Comparison of ENCODE assay signal across 9 cellular contexts in genomic region chr3:141308588-141309218, GRCh38. TPM values are rescaled to one million over a fixed set of nuclear protein-coding genes. Genes with fewer than 3 reads are reported as not detected.
DNase-seq lines count a peak whose midpoint lies in the region; ATAC-seq, FAIRE-seq and TF ChIP-seq lines count a peak whose summit lies in the region.
"Had no signal": no experiment of that assay in that cellular context is flagged by ENCODE, and none has a peak within 500 bp of the region (broad histone marks: within the 10 kb centered on the region; RNA-seq: fewer than 3 reads in every experiment).

No MANE protein-coding gene starts in this region.

- H3K4me1 ChIP-seq in HAP-1 (peaks cover 9% of the 10 kb centered on the region), Panc1 (ENCODE audit: control insufficient read depth, insufficient read depth, low read length) (peaks cover 8% of the 10 kb centered on the region), fibroblast of lung (ENCODE audit: control insufficient read depth, extremely low read depth, insufficient read depth, low read length) (peaks cover 5% of the 10 kb centered on the region), pancreas (peaks cover 2 to 7% (median 6%) of the 10 kb centered on the region in 3 donors)

- intact Hi-C loops in Panc1 (cut with micrococcal nuclease; ENCODE audit: unreplicated experiment) = no loop called here
- intact Hi-C loops in pancreas (cut with DNase I) = loop anchor here in 2 of 3 donors (5.0 kb wide), 2 partner anchors 139 to 144 kb away; no protein-coding TSS in a partner anchor

- DNase-seq in AG20443 (ENCODE audit: low spot score) (peak; percentile 52), HAP-1 (ENCODE audit: low spot score in 2 of 2) (peak; percentile 23 to 71), Panc1 (ENCODE audit: low read depth, low spot score) (no peak), fibroblast of lung (ENCODE audit: low read depth in 2 of 2) (peak; percentile 44 to 49), pancreas (peak; percentile 78 to 85 (median 82)), epidermal melanocyte (ENCODE audit: insufficient read length, low spot score) (no peak), activated T-cell treated with anti-CD3 and anti-CD28 coated beads for 4 hours (no peak)

- no peak overlapping the region for H3K4me2 ChIP-seq in fibroblast of lung (ENCODE audit: extremely low read depth, insufficient read depth, low read length)

- TF ChIP-seq CTCF in Panc1 (IDR thresholded peaks at IDR 0.05) (peak; percentile 84), fibroblast of lung (conservative IDR thresholded peaks at IDR 0.05 in 1 of 2, IDR thresholded peaks at IDR 0.05 in 1 of 2; ENCODE audit: low read depth in 1 of 2, low read length in 2 of 2) (peak; percentile 51 to 64), pancreas (IDR thresholded peaks at IDR 0.05) (peak; percentile 33 to 57 (median 46))

- WGBS in pancreas, 2 donors = 30 to 33% methylated on average over 11 to 13 of the region's 13 CpGs

- no peak overlapping the region for H2AFZ ChIP-seq in fibroblast of lung (ENCODE audit: low read length)

- no peaks in the 10 kb centered on the region for H3K79me2 ChIP-seq in fibroblast of lung (ENCODE audit: control insufficient read depth, insufficient read depth, low read length)

- H3K9me3 ChIP-seq in HAP-1 (no peaks in the 10 kb centered on the region), Panc1 (ENCODE audit: control insufficient read depth, insufficient read depth, low read depth, low read length) (no peaks in the 10 kb centered on the region; the same call in 1 of the 2 replicates), fibroblast of lung (ENCODE audit: control insufficient read depth, insufficient read depth, low read depth, low read length) (no peaks in the 10 kb centered on the region), pancreas (no peaks in the 10 kb centered on the region)

- POLR2A ChIA-PET in Panc1 (lab: Charles Lee) = no interaction called here

- no TSS peak for BruUV-seq in Panc1 (replicated peaks; lab: Mats Ljungman, UMichigan)

- H3K27me3 ChIP-seq in HAP-1 (ENCODE audit: low read depth) = no peaks in the 10 kb centered on the region
- no peaks in the 10 kb centered on the region for H3K27me3 ChIP-seq in Panc1 (ENCODE audit: control insufficient read depth, insufficient read depth, low read length)
- H3K27me3 ChIP-seq in fibroblast of lung (ENCODE audit: control insufficient read depth, insufficient read depth, low read length) = no peaks in the 10 kb centered on the region
- H3K27me3 ChIP-seq in pancreas = no peaks in the 10 kb centered on the region

- H3K4me3 ChIP-seq in HAP-1 = no peak overlapping the region
- H3K4me3 ChIP-seq in Panc1 (ENCODE audit: low read depth in 2 of 2, low read length in 2 of 2) = no peak overlapping the region
- no peak overlapping the region for H3K4me3 ChIP-seq in fibroblast of lung (replicated peaks in 1 of 4; ENCODE audit: control extremely low read depth in 1 of 4, insufficient read depth in 1 of 4, low read depth in 3 of 4, low read length in 4 of 4)
- no peak overlapping the region for H3K4me3 ChIP-seq in pancreas

- 0 out of 2 replicates have a peak, but pooled peaks have one; percentile 35 for ATAC-seq in Panc1
- ATAC-seq in pancreas = peak; percentile 42 to 56 (median 52)
- no peak for ATAC-seq in GM18858 (IDR thresholded peaks at IDR 0.05; ENCODE audit: unreplicated experiment)

- in situ Hi-C loops in HAP-1 (cut with MboI; ENCODE audit: low sequenced_read_pairs) = loop anchor here (5.0 to 25.0 kb wide), 2 partner anchors 134 to 254 kb away; no protein-coding TSS in a partner anchor
- in situ Hi-C loops in Panc1 (cut with HindIII; ENCODE audit: low pct_unique_long_range_greater_than_20kb, low sequenced_read_pairs) = no loop called here

- CTCF ChIA-PET in Panc1 (lab: Charles Lee) = interaction anchor here (1.1 to 1.2 kb wide), 2 partner anchors 42 to 152 kb away, joined by 3 to 5 read pairs; no protein-coding TSS in a partner anchor

- no peaks in the 10 kb centered on the region for H4K20me1 ChIP-seq in fibroblast of lung (ENCODE audit: control insufficient read depth, extremely low read depth, insufficient read depth, low read length)

- H3K36me3 ChIP-seq in HAP-1 (replicated peaks) (no peaks in the 10 kb centered on the region; the same call in 1 of the 2 replicates), Panc1 (ENCODE audit: control insufficient read depth, insufficient read depth, low read length) (no peaks in the 10 kb centered on the region; the same call in 1 of the 2 replicates), fibroblast of lung (ENCODE audit: control insufficient read depth, insufficient read depth, low read length) (no peaks in the 10 kb centered on the region), pancreas (no peaks in the 10 kb centered on the region)

- H3K9ac ChIP-seq in fibroblast of lung (ENCODE audit: insufficient read depth, low read length) = no peak overlapping the region

- no peak for FAIRE-seq in pancreas (lab: Jason Lieb, UNC)
- FAIRE-seq: endometrium had no signal

- H3K27ac ChIP-seq in Panc1 (ENCODE audit: low read length) = no peak overlapping the region
- no peak overlapping the region for H3K27ac ChIP-seq in fibroblast of lung (ENCODE audit: insufficient read depth, low read length)
- H3K27ac ChIP-seq in pancreas = no peak overlapping the region

RNA-seq across cellular contexts. Expression of gene ZBTB38, which starts 59.6 kb away (rescaled TPM):
- total RNA-seq in Panc1 (2021; ENCODE audit: unreplicated experiment) (46.7 TPM), fibroblast of lung (142 and 191 TPM in 2 replicates), pancreas (10 to 100 TPM; 29.4 to 46.8 (median 31.7) TPM)
- 34.0 TPM for polyA plus RNA-seq in Panc1 (2012; ENCODE audit: insufficient read length)
- polyA plus RNA-seq in fibroblast of lung (64.0 and 96.0 TPM in 2 replicates), pancreas (10 to 100 TPM in 1 of 2 donors, 1 to 10 TPM in 1; 5.7 to 11.2 TPM)
- 41.3 and 85.4 TPM in 2 replicates for polyA plus RNA-seq in fibroblast of lung (2012)
- 105 and 128 TPM in 2 replicates for polyA minus RNA-seq in fibroblast of lung (ENCODE audit: low replicate concordance)

Comparison
In these comparisons a context has a peak if more than half of its experiments do, and no peak if none do; other contexts are left out.
1. DNase-seq: peak in AG20443 (single experiment), HAP-1 (2 of 2), fibroblast of lung (2 of 2) and pancreas (6 of 6); none in Panc1 (single experiment), epidermal melanocyte (single experiment) and activated T-cell treated with anti-CD3 and anti-CD28 coated beads for 4 hours (single experiment).
2. Peak in every context shown above with its lines, with median percentiles within 50 percentile points of each other: CTCF ChIP-seq.